Comparison of ENCODE assay signal across 28 cellular contexts in the genomic region with DNA sequence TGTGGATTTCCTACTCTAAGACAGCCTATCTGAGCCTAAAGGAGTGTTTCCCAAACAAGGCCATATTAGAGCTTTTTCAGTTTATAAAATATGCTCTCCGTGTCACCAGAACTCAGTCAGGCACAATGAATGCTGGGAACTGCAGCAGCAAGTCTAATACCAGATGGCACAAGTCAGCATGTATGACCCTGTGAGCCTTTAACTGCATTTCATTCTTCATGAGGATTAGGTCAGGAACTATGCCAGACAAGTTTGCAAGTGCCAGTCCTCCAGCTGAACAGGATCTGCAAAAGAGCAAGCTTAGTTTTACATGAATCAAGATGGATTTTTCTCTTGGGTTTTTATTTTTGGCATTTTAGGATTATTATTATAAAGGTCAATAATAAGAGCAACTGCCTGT.
"Had no signal": no experiment of that assay in that cellular context is flagged by ENCODE, and none has a peak within 500 bp of the region (broad histone marks: within the 10 kb centered on the region; RNA-seq: fewer than 3 reads in every experiment).

No MANE protein-coding gene starts in this region.

- H2AFZ ChIP-seq: parathyroid adenoma had no signal

- H3K4me3 ChIP-seq: ascending aorta, cardiac muscle cell, coronary artery, heart left ventricle, spleen, testis, uterus had no signal

- ATAC-seq: foreskin keratinocyte; left colon; naive thymus-derived CD4-positive, alpha-beta T cell; right cardiac atrium had no signal

- H3K27me3 ChIP-seq: ascending aorta, cardiac muscle cell, foreskin keratinocyte, spleen, testis, uterus had no signal

- H3K4me1 ChIP-seq: ascending aorta, foreskin keratinocyte, heart left ventricle, parathyroid adenoma, spleen, testis, uterus had no signal

- H3K27ac ChIP-seq: ascending aorta, cardiac muscle cell, coronary artery, foreskin keratinocyte, heart left ventricle, parathyroid adenoma, testis, uterus had no signal

- DNase-seq: activated CD4-positive, alpha-beta memory T cell treated with anti-CD3 and anti-CD28 coated beads for 36 hours; activated CD4-positive, alpha-beta T cell treated with anti-CD3 and anti-CD28 coated beads, Interleukin-2, amount 10 ng/mL, durations not matched to agents 24 days and 14 days; activated CD4-positive, CD25-positive, alpha-beta regulatory T cell treated with anti-CD3 and anti-CD28 coated beads, Interleukin-2, amount 50 U/mL, for 72 hours; activated CD8-positive, alpha-beta memory T cell treated with anti-CD3 and anti-CD28 coated beads, Interleukin-2, amount 50 U/mL, for 4 hours; activated effector memory CD4-positive, alpha-beta T cell treated with anti-CD3 and anti-CD28 coated beads, Interleukin-2, amount 50 U/mL, for 16 hours; activated naive CD4-positive, alpha-beta T cell treated with anti-CD3 and anti-CD28 coated beads for 36 hours; activated naive CD8-positive, alpha-beta T cell treated with anti-CD3 and anti-CD28 coated beads for 36 hours; activated T-cell treated with anti-CD3 and anti-CD28 coated beads, Interleukin-2, amount 50 U/mL, for 1 hour; cerebellar nuclear complex; foreskin keratinocyte; heart left ventricle; hypothalamus; immature natural killer cell; kidney; left colon; naive thymus-derived CD4-positive, alpha-beta T cell; right cardiac atrium; spleen; stimulated activated CD4-positive, alpha-beta T cell treated with anti-CD3 and anti-CD28 coated beads, Interleukin-2, amount 100 ng/mL, for 48 hours; stimulated activated naive CD8-positive, alpha-beta T cell treated with anti-CD3 and anti-CD28 coated beads, Interleukin-15, Interleukin-2, amounts not matched to agents 100 U/mL and 50 U/mL, for 24 hours; T-helper 2 cell; testis; trophoblast cell; uterus had no signal

- H3K79me2 ChIP-seq: parathyroid adenoma had no signal

- H3K9ac ChIP-seq: parathyroid adenoma had no signal

- H3K36me3 ChIP-seq: ascending aorta, cardiac muscle cell, heart left ventricle, spleen, uterus had no signal

- H3K9me3 ChIP-seq: ascending aorta, heart left ventricle, spleen, testis, uterus had no signal
